In the genomic region with DNA sequence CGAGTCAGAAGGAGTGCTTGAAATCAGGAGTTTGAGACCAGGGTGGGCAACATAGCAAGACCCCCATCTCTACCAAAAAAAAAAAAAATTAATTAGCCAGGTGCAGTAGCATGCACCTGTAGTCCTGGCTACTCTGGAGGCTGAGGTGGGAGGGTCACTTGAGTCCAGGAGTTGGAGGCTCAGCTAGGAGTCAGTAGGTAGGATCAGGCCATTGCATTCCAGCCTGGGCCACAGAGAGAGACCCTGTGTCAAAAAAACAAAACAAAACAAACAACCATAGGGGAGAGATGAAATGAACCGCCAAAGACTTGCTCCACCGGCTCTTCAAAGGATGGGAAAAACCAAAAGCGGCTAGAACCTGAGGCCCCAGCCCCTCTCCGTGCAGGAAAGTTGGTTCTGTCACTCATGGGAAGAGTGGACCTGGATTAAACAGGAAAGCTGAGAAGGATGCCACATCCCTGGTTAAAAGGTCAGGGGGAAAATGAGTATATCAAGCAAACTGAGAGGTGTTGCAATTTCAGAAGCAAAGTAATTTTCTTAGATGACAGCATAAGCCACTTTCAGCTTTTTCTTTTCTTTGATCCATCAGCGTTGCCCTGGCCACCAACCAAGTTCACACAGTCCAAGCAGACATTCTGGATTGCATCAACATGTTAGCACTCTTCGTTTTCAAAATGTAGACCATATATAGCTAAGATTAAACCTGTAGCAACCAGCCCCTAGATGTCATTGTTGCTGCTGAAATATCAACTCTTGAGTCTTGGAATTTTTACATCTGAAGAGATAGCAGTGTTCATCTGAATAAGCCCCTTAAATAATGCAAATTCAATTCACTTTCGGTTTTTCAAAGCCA, we compare ENCODE assay signal across 9 cellular contexts. TPM values are rescaled to one million over a fixed set of nuclear protein-coding genes. Genes with fewer than 3 reads are reported as not detected.
A peak's percentile ranks its signal among the peaks of the same experiment; 100 is the strongest.
DNase-seq lines count a peak whose midpoint lies in the region; ATAC-seq and TF ChIP-seq lines count a peak whose summit lies in the region.
"Had no signal": no experiment of that assay in that cellular context is flagged by ENCODE, and none has a peak within 500 bp of the region (broad histone marks: within the 10 kb centered on the region; RNA-seq: fewer than 3 reads in every experiment).

No MANE protein-coding gene starts in this region.

- no peak for ATAC-seq in HG02938 (IDR thresholded peaks at IDR 0.05; ENCODE audit: unreplicated experiment)
- ATAC-seq in GM21528 (IDR thresholded peaks at IDR 0.05; ENCODE audit: low FRiP score, unreplicated experiment), result no peak
- ATAC-seq in GM21717 (IDR thresholded peaks at IDR 0.05; ENCODE audit: unreplicated experiment), result no peak

- TF ChIP-seq CTCF in GM10266 (IDR thresholded peaks at IDR 0.05; ENCODE audit: control insufficient read depth, insufficient read depth, low read depth, missing control alignments) (peak; percentile 15), SK-N-SH (IDR thresholded peaks at IDR 0.05) (no peak; the same call in 1 of the 2 replicates), Peyer's patch (IDR thresholded peaks at IDR 0.05) (peak in 3 of 6 experiments; percentile 12 to 34 (median 13))

- H3K27ac ChIP-seq in SK-N-SH (ENCODE audit: low read depth in 2 of 2, low read length in 1 of 2) (no peak overlapping the region), rectal smooth muscle tissue (ENCODE audit: low read depth, low read length) (peak overlapping the region; percentile 88), Peyer's patch (peak overlapping the region in 1 of 4 donors; percentile 33)

- H3K9me3 ChIP-seq in SK-N-SH (no peaks in the 10 kb centered on the region), Peyer's patch (no peaks in the 10 kb centered on the region)

- no peaks in the 10 kb centered on the region for H3K79me2 ChIP-seq in SK-N-SH (ENCODE audit: insufficient read depth)

- H3K4me3 ChIP-seq in SK-N-SH (ENCODE audit: low read depth in 2 of 2, low read length in 1 of 2), result no peak overlapping the region
- H3K4me3 ChIP-seq in rectal smooth muscle tissue (ENCODE audit: low read length), result peak overlapping the region; percentile 45
- H3K4me3 ChIP-seq in Peyer's patch, result no peak overlapping the region

- POLR2A ChIA-PET in SK-N-SH (lab: Yijun Ruan, JAX), result interaction anchor here (0.6 kb wide), 1 partner anchor 18 kb away, joined by 3 read pairs; no protein-coding TSS in a partner anchor

- no peak overlapping the region for H3K4me2 ChIP-seq in SK-N-SH

- no peaks in the 10 kb centered on the region for H3K4me1 ChIP-seq in SK-N-SH (ENCODE audit: control insufficient read depth in 1 of 2, insufficient read depth in 2 of 2, low read depth in 1 of 2, low read length in 1 of 2)
- H3K4me1 ChIP-seq in rectal smooth muscle tissue (ENCODE audit: control insufficient read depth, insufficient read depth, low read length), result peaks cover 9% of the 10 kb centered on the region
- no peaks in the 10 kb centered on the region for H3K4me1 ChIP-seq in Peyer's patch

- H3K36me3 ChIP-seq in SK-N-SH (replicated peaks in 1 of 2; ENCODE audit: control insufficient read depth in 1 of 2, insufficient read depth in 2 of 2, low read length in 1 of 2) (no peaks in the 10 kb centered on the region), rectal smooth muscle tissue (ENCODE audit: control insufficient read depth, insufficient read depth, low read length) (no peaks in the 10 kb centered on the region), Peyer's patch (no peaks in the 10 kb centered on the region)

- TF ChIP-seq POLR2A in Peyer's patch (IDR thresholded peaks at IDR 0.05), result no peak

- H3F3A ChIP-seq in SK-N-SH (replicated peaks; ENCODE audit: insufficient read depth), result no peaks in the 10 kb centered on the region

- H2AFZ ChIP-seq in SK-N-SH (ENCODE audit: low read depth), result no peak overlapping the region

- DNase-seq in GM10266 (ENCODE audit: extremely low spot score) (no peak), SK-N-SH (no peak), fibroblast of the conjunctiva (ENCODE audit: low read depth) (peak; percentile 38), Peyer's patch (no peak)
- DNase-seq: posterior cingulate gyrus had no signal

- H3K27me3 ChIP-seq in SK-N-SH (ENCODE audit: insufficient read depth), result no peaks in the 10 kb centered on the region; the same call in 1 of the 2 replicates
- no peaks in the 10 kb centered on the region for H3K27me3 ChIP-seq in rectal smooth muscle tissue (ENCODE audit: control insufficient read depth, insufficient read depth, low read length)
- H3K27me3 ChIP-seq in Peyer's patch, result no peaks in the 10 kb centered on the region

- TF ChIP-seq EP300 in SK-N-SH (IDR thresholded peaks at IDR 0.05; ENCODE audit: borderline replicate concordance in 1 of 2, low read depth in 1 of 2, low read length in 1 of 2), result no peak

- 52% methylated on average over 8 of the region's 8 CpGs for WGBS in SK-N-SH (ENCODE audit: low lambda C conversion rate)

- TF ChIP-seq RAD21 in SK-N-SH (IDR thresholded peaks at IDR 0.05; ENCODE audit: low read length), result peak; percentile 17; the same call in 1 of the 2 replicates

- no peak overlapping the region for H3K9ac ChIP-seq in SK-N-SH
- H3K9ac ChIP-seq in rectal smooth muscle tissue (ENCODE audit: low read length), result no peak overlapping the region

- H4K20me1 ChIP-seq in SK-N-SH (ENCODE audit: insufficient read depth), result no peaks in the 10 kb centered on the region

- no peaks in the 10 kb centered on the region for H3K9me2 ChIP-seq in SK-N-SH

- CTCF ChIA-PET in SK-N-SH (lab: Yijun Ruan, JAX), result interaction anchor here (1.5 to 5.6 kb wide), 3 partner anchors 13 to 234 kb away, joined by 3 to 31 read pairs (median 12); no protein-coding TSS in a partner anchor

TF ChIP-seq in SK-N-SH, 30 proteins besides CTCF, POLR2A, EP300 and RAD21:
- TF ChIP-seq GABPA (IDR thresholded peaks at IDR 0.05; ENCODE audit: low read depth) (no peak), FOSL2 (IDR thresholded peaks at IDR 0.05; ENCODE audit: borderline replicate concordance, low read depth) (no peak), RCOR1 (IDR thresholded peaks at IDR 0.05; ENCODE audit: low read length) (no peak)
- TF ChIP-seq, protein P1, sequence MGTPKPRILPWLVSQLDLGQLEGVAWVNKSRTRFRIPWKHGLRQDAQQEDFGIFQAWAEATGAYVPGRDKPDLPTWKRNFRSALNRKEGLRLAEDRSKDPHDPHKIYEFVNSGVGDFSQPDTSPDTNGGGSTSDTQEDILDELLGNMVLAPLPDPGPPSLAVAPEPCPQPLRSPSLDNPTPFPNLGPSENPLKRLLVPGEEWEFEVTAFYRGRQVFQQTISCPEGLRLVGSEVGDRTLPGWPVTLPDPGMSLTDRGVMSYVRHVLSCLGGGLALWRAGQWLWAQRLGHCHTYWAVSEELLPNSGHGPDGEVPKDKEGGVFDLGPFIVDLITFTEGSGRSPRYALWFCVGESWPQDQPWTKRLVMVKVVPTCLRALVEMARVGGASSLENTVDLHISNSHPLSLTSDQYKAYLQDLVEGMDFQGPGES (IDR thresholded peaks at IDR 0.05; ENCODE audit: low read depth, low read length), result no peak

RNA-seq across cellular contexts. Expression of gene ZNF507, which starts 8.9 kb away (rescaled TPM):
- 6.8 and 9.1 TPM in 2 replicates for polyA plus RNA-seq in SK-N-SH (2012; rRNA removed)
- polyA plus RNA-seq in SK-N-SH (2012; cell fraction: cytosol; rRNA removed), result 7.8 and 8.8 TPM in 2 replicates
- 6.3 and 12.5 TPM in 2 replicates for polyA plus RNA-seq in SK-N-SH (2012; cell fraction: nucleus; rRNA removed)
- 10 to 100 TPM; 28.2 to 43.7 (median 34.2) TPM for total RNA-seq in Peyer's patch
